9 cellular contexts compared by ENCODE assay signal in the genomic region with DNA sequence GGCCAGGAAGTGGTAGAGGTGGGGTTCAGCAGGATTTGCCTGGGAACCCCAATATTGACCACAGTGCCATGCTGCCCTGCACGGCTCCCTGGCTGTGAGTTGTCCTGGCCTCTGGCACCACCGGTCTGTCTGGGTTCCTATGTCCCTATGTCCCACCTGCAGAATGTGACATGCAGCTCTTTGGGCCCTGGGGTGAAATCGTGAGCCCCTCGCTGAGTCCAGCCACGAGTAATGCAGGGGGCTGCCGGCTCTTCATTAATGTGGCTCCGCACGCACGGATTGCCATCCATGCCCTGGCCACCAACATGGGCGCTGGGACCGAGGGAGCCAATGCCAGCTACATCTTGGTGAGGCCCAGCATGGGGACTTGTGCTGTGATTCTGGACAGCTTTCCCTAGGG.
"Had no signal": no experiment of that assay in that cellular context is flagged by ENCODE, and none has a peak within 500 bp of the region (broad histone marks: within the 10 kb centered on the region; RNA-seq: fewer than 3 reads in every experiment).

No MANE protein-coding gene starts in this region.

- H3K9ac ChIP-seq: GM23248 had no signal

- H3K4me3 Mint-ChIP-seq: GM23338, H9, HFFc6 had no signal

- H3K9me3 ChIP-seq: HAP-1 had no signal

- H2AFZ ChIP-seq: GM23248, GM23338 had no signal

- ATAC-seq: GM23338, HCT116 had no signal

- H3K36me3 ChIP-seq: HAP-1 had no signal

- DNase-seq: GM23248, GOT3, HCEC 1CT, HFFc6 had no signal

- H3K4me2 ChIP-seq: GM23338 had no signal

- H3K27ac Mint-ChIP-seq: GM23338, H9, HFFc6 had no signal

- H3K4me3 ChIP-seq: GM23248, GM23338, HAP-1 had no signal

- H3K27ac ChIP-seq: GM23248 had no signal

- H3K9me3 Mint-ChIP-seq: GM23338, H9, HFFc6 had no signal

- FAIRE-seq: H54 had no signal
